Comparison of ENCODE assay signal across 9 cellular contexts in genomic region chr7:50449501-50449880, GRCh38. TPM values are rescaled to one million over a fixed set of nuclear protein-coding genes. Genes with fewer than 3 reads are reported as not detected.
DNase-seq lines count a peak whose midpoint lies in the region; ATAC-seq, FAIRE-seq and TF ChIP-seq lines count a peak whose summit lies in the region.
"Had no signal": no experiment of that assay in that cellular context is flagged by ENCODE, and none has a peak within 500 bp of the region (broad histone marks: within the 10 kb centered on the region; RNA-seq: fewer than 3 reads in every experiment).

No MANE protein-coding gene starts in this region.

- TF ChIP-seq CTCF in RWPE2 (IDR thresholded peaks at IDR 0.05; ENCODE audit: poor library complexity, severe bottlenecking): no peak
- TF ChIP-seq CTCF in fibroblast of the aortic adventitia (IDR thresholded peaks at IDR 0.05; ENCODE audit: insufficient read depth, low read length): no peak

- H3K9me3 ChIP-seq in RWPE2 (ENCODE audit: severe bottlenecking) (no peaks in the 10 kb centered on the region), small intestine (ENCODE audit: control insufficient read depth, low read depth) (no peaks in the 10 kb centered on the region)

- H3K27me3 ChIP-seq in RWPE2 (ENCODE audit: insufficient read depth, poor library complexity, severe bottlenecking) (no peaks in the 10 kb centered on the region), small intestine (ENCODE audit: control insufficient read depth in 2 of 2, insufficient read depth in 2 of 2, low read length in 2 of 2) (no peaks in the 10 kb centered on the region)

- H3K4me1 ChIP-seq in RWPE2 (ENCODE audit: insufficient read depth, poor library complexity, severe bottlenecking) (peaks cover 23% of the 10 kb centered on the region), small intestine (ENCODE audit: control insufficient read depth in 2 of 2, insufficient read depth in 1 of 2, low read depth in 1 of 2, low read length in 1 of 2) (peaks cover 0 to 5% of the 10 kb centered on the region in 2 donors)

- H3K36me3 ChIP-seq in RWPE2 (ENCODE audit: low read depth): peaks cover 42% of the 10 kb centered on the region
- H3K36me3 ChIP-seq in small intestine (ENCODE audit: control insufficient read depth in 2 of 2, insufficient read depth in 2 of 2, low read length in 2 of 2): no peaks in the 10 kb centered on the region

- H3K27ac ChIP-seq in RWPE2 (ENCODE audit: poor library complexity, severe bottlenecking) (peak overlapping the region; percentile 46), small intestine (ENCODE audit: low read depth in 1 of 2, low read length in 1 of 2) (peak overlapping the region; percentile 42 to 78)

- ATAC-seq in RWPE2 (ENCODE audit: low read depth) (no peak; the same call in 2 of the 3 replicates), GM21576 (IDR thresholded peaks at IDR 0.05; ENCODE audit: unreplicated experiment) (no peak)

- 4 to 11% (median 5%) methylated on average over 5 of the region's 5 CpGs for WGBS in small intestine, 3 donors

- H3K4me3 ChIP-seq in RWPE2 (ENCODE audit: severe bottlenecking) (peak overlapping the region; percentile 88), fibroblast of the aortic adventitia (ENCODE audit: low read depth, low read length) (peak overlapping the region; percentile 90), small intestine (ENCODE audit: low read depth in 1 of 2, low read length in 2 of 2) (peak overlapping the region; percentile 59 to 68)

- no peak for FAIRE-seq in small intestine (lab: Jason Lieb, UNC)
- FAIRE-seq: A204.1 had no signal

- DNase-seq in NCI-H1092 treated with DMSO at 0.1 percent for 48 hours (lab: John Stamatoyannopoulos, UW) (peak; percentile 60), NCI-H1092 (lab: John Stamatoyannopoulos, UW) (no peak), RWPE2 (ENCODE audit: low spot score) (no peak), fibroblast of the aortic adventitia (ENCODE audit: low read depth) (no peak), small intestine (no peak), SIG-M5 treated with dmso at 0.1 percent for 504 hours (lab: John Stamatoyannopoulos, UW; ENCODE audit: unreplicated experiment) (no peak)
- no peak for DNase-seq in NK-92 treated with Interleukin-12 subunit alpha and Interleukin-12 subunit beta, amount 100 ng/mL, for 24 hours (lab: John Stamatoyannopoulos, UW)

RNA-seq across cellular contexts. Expression of gene FIGNL1, which starts 0.7 kb away (rescaled TPM):
- 9.3 and 33.6 TPM in 2 replicates for total RNA-seq in fibroblast of the aortic adventitia (ENCODE audit: low replicate concordance)
- 1 to 10 TPM; 1.9 to 5.7 (median 3.1) TPM for polyA plus RNA-seq in small intestine
